25 cellular contexts compared by ENCODE assay signal in genomic region chr5:36371366-36371765, GRCh38.
"Had no signal": no experiment of that assay in that cellular context is flagged by ENCODE, and none has a peak within 500 bp of the region (broad histone marks: within the 10 kb centered on the region; RNA-seq: fewer than 3 reads in every experiment).

No MANE protein-coding gene starts in this region.

- H3K36me3 ChIP-seq: esophagus squamous epithelium, WERI-Rb-1 had no signal

- H3K4me3 ChIP-seq: esophagus squamous epithelium had no signal

- DNase-seq: activated B cell treated with CpG ODN at 0.5 μM for 24 hours; activated CD4-positive, alpha-beta T cell treated with anti-CD3 and anti-CD28 coated beads for 48 hours; activated CD4-positive, alpha-beta T cell treated with anti-CD3 and anti-CD28 coated beads, Interleukin-2, amount 50 U/mL, for 1 hour; activated CD4-positive, alpha-beta T cell treated with anti-CD3 and anti-CD28 coated beads, Interleukin-2, amount 50 U/mL, for 48 hours; activated CD8-positive, alpha-beta memory T cell treated with anti-CD3 and anti-CD28 coated beads for 24 hours; activated CD8-positive, alpha-beta T cell treated with anti-CD3 and anti-CD28 coated beads for 36 hours; activated effector memory CD4-positive, alpha-beta T cell treated with Interleukin-2 at 50 U/mL for 16 hours; activated gamma-delta T cell treated with Interleukin-2 at 50 U/mL for 16 hours; activated naive CD4-positive, alpha-beta T cell treated with anti-CD3 and anti-CD28 coated beads, Interleukin-2, amount 50 U/mL, for 16 hours; activated naive CD4-positive, alpha-beta T cell treated with Interleukin-2 at 50 U/mL for 16 hours; activated T-cell treated with anti-CD3 and anti-CD28 coated beads, Interleukin-2, amount 50 U/mL, for 4 hours; amniotic stem cell; anterior cingulate cortex; cortex of kidney; dermis blood vessel endothelial cell; effector CD4-positive, alpha-beta T cell; esophagus squamous epithelium; foreskin fibroblast; hypothalamus; T-helper 17 cell; T1000; WERI-Rb-1 had no signal

- H3K27me3 ChIP-seq: esophagus squamous epithelium had no signal

- H3K27ac ChIP-seq: epithelial cell of prostate, esophagus squamous epithelium, WERI-Rb-1 had no signal

- ATAC-seq: activated CD4-positive, CD25-positive, alpha-beta regulatory T cell treated with anti-CD3 and anti-CD28 coated beads, Interleukin-2, amount 50 U/mL, for 24 hours; activated CD8-positive, alpha-beta T cell treated with anti-CD3 and anti-CD28 coated beads for 36 hours; activated T-cell treated with anti-CD3 and anti-CD28 coated beads, Interleukin-2, amount 50 U/mL, for 4 hours; activated T-helper 17 cell treated with anti-CD3 and anti-CD28 coated beads, Interleukin-2, amount 50 U/mL, for 72 hours; T-helper 17 cell had no signal

- H3K9me3 ChIP-seq: esophagus squamous epithelium had no signal
